15 cellular contexts compared by ENCODE assay signal in genomic region chr10:118501637-118502440, GRCh38.
DNase-seq lines count a peak whose midpoint lies in the region; ATAC-seq and TF ChIP-seq lines count a peak whose summit lies in the region.
"Had no signal": no experiment of that assay in that cellular context is flagged by ENCODE, and none has a peak within 500 bp of the region (broad histone marks: within the 10 kb centered on the region; RNA-seq: fewer than 3 reads in every experiment).

No MANE protein-coding gene starts in this region.

- ATAC-seq in HG02852 (IDR thresholded peaks at IDR 0.05; ENCODE audit: unreplicated experiment), result no peak

- TF ChIP-seq CTCF in AG09319 (IDR thresholded peaks at IDR 0.05; ENCODE audit: low read depth, low read length), result no peak
- no peak for TF ChIP-seq CTCF in kidney epithelial cell (IDR thresholded peaks at IDR 0.05; ENCODE audit: insufficient read depth, low read length, poor library complexity, severe bottlenecking)

- H3K27me3 ChIP-seq in kidney epithelial cell (ENCODE audit: control insufficient read depth, insufficient read depth, low read length), result no peaks in the 10 kb centered on the region

- no peaks in the 10 kb centered on the region for H3K36me3 ChIP-seq in kidney epithelial cell (ENCODE audit: control insufficient read depth, insufficient read depth, low read length)
- H3K36me3 ChIP-seq: adrenal gland, thoracic aorta had no signal

- H3K4me3 ChIP-seq in kidney epithelial cell (ENCODE audit: low read depth, low read length), result no peak overlapping the region
- H3K4me3 ChIP-seq: adrenal gland, thoracic aorta had no signal

- DNase-seq in AG09319 (ENCODE audit: extremely low read depth, low read depth) (peak; percentile 31), M059J (ENCODE audit: low read depth) (peak; percentile 74), astrocyte of the hippocampus (ENCODE audit: low read depth, low spot score) (peak; percentile 66), kidney epithelial cell (ENCODE audit: low read depth) (peak; percentile 43), COLO829 (ENCODE audit: low spot score) (no peak), NCI-H2227 (lab: John Stamatoyannopoulos, UW; ENCODE audit: unreplicated experiment) (no peak), DMS 273 treated with DMSO at 0.1 percent for 48 hours (lab: John Stamatoyannopoulos, UW) (no peak)
- DNase-seq: endodermal cell; NCI-H2171 treated with DMSO at 0.1 percent for 48 hours; nucleus accumbens; stimulated activated CD4-positive, alpha-beta T cell treated with anti-CD3 and anti-CD28 coated beads, Interleukin-4, amount 100 ng/mL, for 1 hour; SW 1271 had no signal

Comparison
In these comparisons a context has a peak if more than half of its experiments do, and no peak if none do; other contexts are left out.
1. DNase-seq: peak in AG09319 (single experiment), M059J (single experiment), astrocyte of the hippocampus (single experiment) and kidney epithelial cell (single experiment); none in COLO829 (single experiment), NCI-H2227 (single experiment) and DMS 273 treated with DMSO at 0.1 percent for 48 hours (single experiment).